1 cellular context compared by ENCODE assay signal in genomic region chr3:40191850-40192448, GRCh38.
TF ChIP-seq lines count a peak whose summit lies in the region.

No MANE protein-coding gene starts in this region.

TF ChIP-seq in GM12878, 131 proteins besides CTCF, POLR2A, EP300 and RAD21 (continued from another document):
- no peak for TF ChIP-seq RELB (IDR thresholded peaks at IDR 0.05; ENCODE audit: low read depth)
- peak; percentile 50; the same call in 1 of the 2 replicates for TF ChIP-seq YY1 (IDR thresholded peaks at IDR 0.05; ENCODE audit: low read depth, low read length)
- peak; percentile 79 for TF ChIP-seq SMC3 (IDR thresholded peaks at IDR 0.05; ENCODE audit: borderline replicate concordance, low read length)
- no peak for TF ChIP-seq SIN3A (IDR thresholded peaks at IDR 0.05; ENCODE audit: low read depth, low read length)
- TF ChIP-seq HSF1 (IDR thresholded peaks at IDR 0.05; ENCODE audit: low read depth, low read length): no peak
- TF ChIP-seq SUPT20H (IDR thresholded peaks at IDR 0.05; ENCODE audit: borderline replicate concordance, control insufficient read depth, low read depth, low read length): no peak
- TF ChIP-seq POLR2AphosphoS5 (IDR thresholded peaks at IDR 0.05; ENCODE audit: low read length): no peak
- no peak for TF ChIP-seq MLLT1 (IDR thresholded peaks at IDR 0.05)
- TF ChIP-seq BMI1 (IDR thresholded peaks at IDR 0.05; ENCODE audit: borderline replicate concordance): no peak
